29 cellular contexts compared by ENCODE assay signal in the genomic region with DNA sequence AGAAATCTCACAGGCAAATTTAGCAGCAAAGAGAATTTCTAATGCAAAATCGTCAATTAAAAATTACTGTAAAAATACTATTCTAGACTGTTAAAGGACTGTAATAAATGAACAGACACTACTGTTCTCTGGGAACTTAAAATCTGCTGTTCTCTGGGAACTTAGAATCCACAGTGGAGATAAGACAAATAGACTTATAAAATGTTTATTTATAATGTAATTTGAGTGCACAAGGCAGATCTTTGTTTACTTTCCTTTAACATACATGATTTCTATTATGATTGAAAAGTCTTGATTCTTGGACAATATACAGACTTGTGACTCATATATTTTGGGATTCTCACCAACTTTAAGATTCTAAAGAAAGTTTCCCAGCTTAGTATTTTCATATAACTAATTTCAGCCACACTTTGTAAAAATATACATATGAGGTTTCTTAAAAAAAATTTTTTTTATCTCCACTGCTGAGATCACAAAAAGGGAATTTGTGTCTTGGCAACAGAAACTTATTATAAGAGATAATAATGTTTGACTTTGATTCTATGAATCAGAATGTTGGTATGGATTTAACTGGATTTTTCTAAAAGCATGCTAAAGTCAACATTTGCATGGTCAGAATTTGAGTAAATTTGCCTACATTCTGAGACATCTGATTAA.
DNase-seq lines count a peak whose midpoint lies in the region; ATAC-seq, FAIRE-seq and TF ChIP-seq lines count a peak whose summit lies in the region.
"Had no signal": no experiment of that assay in that cellular context is flagged by ENCODE, and none has a peak within 500 bp of the region (broad histone marks: within the 10 kb centered on the region; RNA-seq: fewer than 3 reads in every experiment).

No MANE protein-coding gene starts in this region.

- FAIRE-seq in A549 (lab: Jason Lieb, UNC) = no peak
- FAIRE-seq: endothelial cell of umbilical vein, HTR-8/SVneo had no signal

- DNase-seq in A549 (ENCODE audit: low read depth in 1 of 2, low spot score in 1 of 2) (no peak), HFFc6 (peak; percentile 15), astrocyte of the cerebellum (ENCODE audit: low read depth) (peak; percentile 27), foreskin melanocyte (peak; percentile 20), middle frontal gyrus (ENCODE audit: extremely low spot score, low spot score) (no peak), T-helper 9 cell (no peak), esophagus muscularis mucosa (ENCODE audit: extremely low spot score) (no peak)
- no peak for DNase-seq in activated naive CD4-positive, alpha-beta T cell treated with Interleukin-2 at 50 U/mL for 16 hours
- DNase-seq: 8988T; activated CD4-positive, alpha-beta T cell treated with anti-CD3 and anti-CD28 coated beads for 48 hours; activated naive CD4-positive, alpha-beta T cell treated with anti-CD3 and anti-CD28 coated beads, Interleukin-2, amount 10 ng/mL, durations not matched to agents 7 days and 5 days; activated T-cell treated with anti-CD3 and anti-CD28 coated beads, Interleukin-2, amount 50 U/mL, for 4 hours; Caco-2; DMS79 treated with DMSO at 0.1 percent for 48 hours; immature natural killer cell; left ventricle myocardium superior; midbrain; NCI-H187; NCI-H69; sigmoid colon; T-helper 2 cell; upper lobe of right lung had no signal

- no peak for TF ChIP-seq EP300 in A549 (IDR thresholded peaks at IDR 0.05)
- no peak for TF ChIP-seq EP300 in esophagus muscularis mucosa (IDR thresholded peaks at IDR 0.05)

- no peak for TF ChIP-seq RAD21 in A549 (conservative IDR thresholded peaks at IDR 0.05 in 1 of 2, IDR thresholded peaks at IDR 0.05 in 1 of 2)

- peaks cover 13% of the 10 kb centered on the region for H3K4me1 ChIP-seq in A549
- H3K4me1 ChIP-seq in esophagus muscularis mucosa = no peaks in the 10 kb centered on the region
- H3K4me1 ChIP-seq: BLaER1, sigmoid colon, upper lobe of right lung had no signal

- H3K9me3 Mint-ChIP-seq in HFFc6 = no peaks in the 10 kb centered on the region
- H3K9me3 Mint-ChIP-seq: activated naive CD4-positive, alpha-beta T cell treated with anti-CD3 and anti-CD28 coated beads, Interleukin-2, amount 10 ng/mL, durations not matched to agents 7 days and 5 days; activated T-cell treated with anti-CD3 and anti-CD28 coated beads, Interleukin-2, amount 50 U/mL, for 4 hours; GM23338; nephron had no signal

- no peak for TF ChIP-seq CTCF in A549 (IDR thresholded peaks at IDR 0.05)
- TF ChIP-seq CTCF in HFFc6 (IDR thresholded peaks at IDR 0.05) = no peak
- TF ChIP-seq CTCF in astrocyte of the cerebellum (IDR thresholded peaks at IDR 0.05; ENCODE audit: low read depth, low read length, missing control alignments) = no peak
- TF ChIP-seq CTCF in esophagus muscularis mucosa (IDR thresholded peaks at IDR 0.05) = no peak

- H3K27me3 ChIP-seq in esophagus muscularis mucosa = no peaks in the 10 kb centered on the region
- H3K27me3 ChIP-seq: BLaER1, sigmoid colon, upper lobe of right lung had no signal

- H3K27me3 Mint-ChIP-seq in HFFc6 (ENCODE audit: insufficient read depth) = no peaks in the 10 kb centered on the region
- H3K27me3 Mint-ChIP-seq: activated naive CD4-positive, alpha-beta T cell treated with anti-CD3 and anti-CD28 coated beads, Interleukin-2, amount 10 ng/mL, durations not matched to agents 7 days and 5 days had no signal

- intact Hi-C loops in esophagus muscularis mucosa (cut with DNase I) = no loop called here

- H3K9me3 ChIP-seq in A549 (no peaks in the 10 kb centered on the region), esophagus muscularis mucosa (no peaks in the 10 kb centered on the region)
- H3K9me3 ChIP-seq: BLaER1, Caco-2, sigmoid colon, upper lobe of right lung had no signal

- 71% methylated on average over 1 of the region's 1 CpG for WGBS in A549 (ENCODE audit: missing lambda C conversion rate)
- 68% methylated on average over 1 of the region's 1 CpG for WGBS in esophagus muscularis mucosa

- H3K4me1 Mint-ChIP-seq in HFFc6 (ENCODE audit: low read depth) = peaks cover 6% of the 10 kb centered on the region
- H3K4me1 Mint-ChIP-seq: activated naive CD4-positive, alpha-beta T cell treated with anti-CD3 and anti-CD28 coated beads, Interleukin-2, amount 10 ng/mL, durations not matched to agents 7 days and 5 days; central memory CD8-positive, alpha-beta T cell; GM23338; immature natural killer cell; nephron had no signal

- POLR2A ChIA-PET in A549 (lab: Yijun Ruan, JAX) = no interaction called here

- H3K27ac ChIP-seq in A549 (no peak overlapping the region), esophagus muscularis mucosa (replicated peaks in 1 of 4) (no peak overlapping the region)
- H3K27ac ChIP-seq: BLaER1, sigmoid colon, SK-N-MC, upper lobe of right lung had no signal

- H3K4me3 ChIP-seq in A549 (no peak overlapping the region), astrocyte of the cerebellum (ENCODE audit: low read depth, low read length) (no peak overlapping the region), esophagus muscularis mucosa (no peak overlapping the region)
- H3K4me3 ChIP-seq: BLaER1, GM23338, sigmoid colon, SK-N-MC, upper lobe of right lung had no signal

- in situ Hi-C loops in astrocyte of the cerebellum (cut with HindIII; ENCODE audit: low sequenced_read_pairs) = no loop called here

- CTCF ChIA-PET in A549 (lab: Yijun Ruan, JAX) = no interaction called here

- no peak overlapping the region for H3K4me3 Mint-ChIP-seq in HFFc6
- H3K4me3 Mint-ChIP-seq: activated naive CD4-positive, alpha-beta T cell treated with anti-CD3 and anti-CD28 coated beads, Interleukin-2, amount 10 ng/mL, durations not matched to agents 7 days and 5 days; activated T-cell treated with anti-CD3 and anti-CD28 coated beads, Interleukin-2, amount 50 U/mL, for 4 hours; central memory CD8-positive, alpha-beta T cell; GM23338; immature natural killer cell; nephron had no signal

- peak overlapping the region; percentile 32; the same call in 2 of the 3 replicates for H3K4me2 ChIP-seq in A549
- H3K4me2 ChIP-seq: BLaER1, GM23338 had no signal

- peak in 1 of 2 experiments; percentile 18; a peak in 1 of 6 replicates for ATAC-seq in A549
- ATAC-seq: activated T-cell treated with anti-CD3 and anti-CD28 coated beads, Interleukin-2, amount 50 U/mL, for 4 hours; GM23338; left ventricle myocardium superior; upper lobe of right lung had no signal

- no peaks in the 10 kb centered on the region for H3K36me3 Mint-ChIP-seq in HFFc6 (ENCODE audit: low read depth)
- H3K36me3 Mint-ChIP-seq: activated naive CD4-positive, alpha-beta T cell treated with anti-CD3 and anti-CD28 coated beads, Interleukin-2, amount 10 ng/mL, durations not matched to agents 7 days and 5 days; immature natural killer cell had no signal

- no peak overlapping the region for H3K27ac Mint-ChIP-seq in HFFc6
- H3K27ac Mint-ChIP-seq: activated naive CD4-positive, alpha-beta T cell treated with anti-CD3 and anti-CD28 coated beads, Interleukin-2, amount 10 ng/mL, durations not matched to agents 7 days and 5 days; GM23338; immature natural killer cell; nephron had no signal

- H3K36me3 ChIP-seq in esophagus muscularis mucosa = no peaks in the 10 kb centered on the region
- H3K36me3 ChIP-seq: BLaER1, sigmoid colon, upper lobe of right lung had no signal

- TF ChIP-seq POLR2A in A549 (IDR thresholded peaks at IDR 0.05; ENCODE audit: low read length) = no peak
- no peak for TF ChIP-seq POLR2A in esophagus muscularis mucosa (IDR thresholded peaks at IDR 0.05; ENCODE audit: low read depth)

TF ChIP-seq in A549, 52 proteins besides CTCF, POLR2A, EP300 and RAD21:
- TF ChIP-seq RCOR1 (IDR thresholded peaks at IDR 0.05; ENCODE audit: low read depth, low read length) = no peak
- TF ChIP-seq HEYL (CRISPR knock-in tag; IDR thresholded peaks at IDR 0.05) = no peak
- TF ChIP-seq KDM5A (IDR thresholded peaks at IDR 0.05) = no peak
- no peak for TF ChIP-seq NR3C1 (IDR thresholded peaks at IDR 0.05)
- TF ChIP-seq GATA3 (IDR thresholded peaks at IDR 0.05; ENCODE audit: borderline replicate concordance) = 0 out of 2 replicates have a peak, but pooled peaks have one; percentile 27

Comparison
In these comparisons a context has a peak if more than half of its experiments do, and no peak if none do; other contexts are left out.
1. DNase-seq: peak in HFFc6 (single experiment), astrocyte of the cerebellum (single experiment) and foreskin melanocyte (single experiment); none in A549 (0 of 2), middle frontal gyrus (single experiment), activated naive CD4-positive, alpha-beta T cell treated with Interleukin-2 at 50 U/mL for 16 hours (single experiment), T-helper 9 cell (single experiment) and esophagus muscularis mucosa (single experiment).